Comparison of ENCODE assay signal across 9 cellular contexts in the genomic region with DNA sequence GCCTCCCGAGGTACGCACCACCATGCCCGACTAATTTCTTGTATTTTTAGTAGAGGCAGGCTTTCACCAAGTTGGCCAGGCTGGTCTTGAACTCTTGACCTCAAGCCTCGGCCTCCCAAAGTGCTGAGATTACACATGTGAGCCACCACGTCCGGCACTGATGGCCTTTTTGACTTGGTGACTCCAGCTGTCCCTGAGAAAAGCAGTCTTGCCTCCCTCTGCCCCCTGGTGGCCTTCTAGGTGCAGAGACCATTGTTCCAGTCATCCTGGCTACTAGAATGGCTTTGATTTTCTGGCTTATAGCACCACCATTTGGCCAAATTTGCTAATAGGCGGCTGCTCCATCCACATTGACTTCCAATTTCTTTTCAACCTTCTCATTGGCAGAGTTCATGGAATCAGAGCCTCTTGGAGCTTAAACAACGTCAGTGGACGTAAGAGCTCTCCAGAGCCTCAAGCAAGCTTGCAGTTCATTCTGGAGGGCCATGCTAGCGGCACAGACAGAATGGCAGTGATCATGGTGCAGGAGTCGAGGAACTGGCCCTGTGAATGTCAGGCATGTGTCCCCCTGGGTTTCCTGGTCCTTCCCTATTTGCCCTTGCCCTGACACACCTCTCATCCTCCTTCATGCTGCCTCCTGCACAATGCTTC. TPM values are rescaled to one million over a fixed set of nuclear protein-coding genes. Genes with fewer than 3 reads are reported as not detected.
A peak's percentile ranks its signal among the peaks of the same experiment; 100 is the strongest.
DNase-seq lines count a peak whose midpoint lies in the region; ATAC-seq and TF ChIP-seq lines count a peak whose summit lies in the region.
"Had no signal": no experiment of that assay in that cellular context is flagged by ENCODE, and none has a peak within 500 bp of the region (broad histone marks: within the 10 kb centered on the region; RNA-seq: fewer than 3 reads in every experiment).

No MANE protein-coding gene starts in this region.

- CTCF ChIA-PET in mammary epithelial cell (lab: Charles Lee; ENCODE audit: low non-redundant PET): interaction anchor here (0.7 to 1.4 kb wide), 4 partner anchors 32 to 97 kb away, joined by 3 to 25 read pairs (median 3); partner anchors contain the start of gene KRT18

- no peaks in the 10 kb centered on the region for H3K36me3 ChIP-seq in mammary epithelial cell (ENCODE audit: insufficient read depth, low read length)

- WGBS in mammary epithelial cell (ENCODE audit: low coverage, missing lambda C conversion rate): 25% methylated on average over 8 of the region's 11 CpGs

- peak; percentile 98 for TF ChIP-seq CTCF in GM12865 (IDR thresholded peaks at IDR 0.05; ENCODE audit: insufficient read depth, low read depth, low read length, missing control alignments)
- peak; percentile 96 for TF ChIP-seq CTCF in WI38 (IDR thresholded peaks at IDR 0.05; ENCODE audit: low read depth, low read length)
- TF ChIP-seq CTCF in mammary epithelial cell (conservative IDR thresholded peaks at IDR 0.05 in 1 of 2, IDR thresholded peaks at IDR 0.05 in 1 of 2; ENCODE audit: extremely low read depth in 1 of 2, insufficient read depth in 1 of 2, low read depth in 1 of 2, low read length in 2 of 2): peak; percentile 99

- no peaks in the 10 kb centered on the region for H4K20me1 ChIP-seq in mammary epithelial cell (ENCODE audit: insufficient read depth, low read length)

- H3K9ac ChIP-seq in mammary epithelial cell (ENCODE audit: insufficient read depth, low read length): no peak overlapping the region

- H3K4me3 ChIP-seq in GM12865 (ENCODE audit: low read depth, low read length) (no peak overlapping the region), WI38 (ENCODE audit: low read depth, low read length) (no peak overlapping the region), mammary epithelial cell (replicated peaks in 1 of 3; ENCODE audit: insufficient read depth in 1 of 3, low read depth in 2 of 3, low read length in 3 of 3) (no peak overlapping the region)
- H3K4me3 ChIP-seq: skin epidermis had no signal

- ATAC-seq in HG03159 (IDR thresholded peaks at IDR 0.05; ENCODE audit: unreplicated experiment): peak; percentile 84
- no peak for ATAC-seq in HG03520 (IDR thresholded peaks at IDR 0.05; ENCODE audit: unreplicated experiment)

- no peaks in the 10 kb centered on the region for H3K9me3 ChIP-seq in mammary epithelial cell (replicated peaks; ENCODE audit: insufficient read depth, low read length)

- no peak overlapping the region for H3K4me2 ChIP-seq in mammary epithelial cell (ENCODE audit: insufficient read depth, low read depth, low read length)

- in situ Hi-C loops in mammary epithelial cell (cut with MboI; ENCODE audit: low sequenced_read_pairs in 2 of 2): loop anchor here (5.0 to 25.0 kb wide), 6 partner anchors 94 to 836 kb away; partner anchors contain the start of genes KRT84 (in 1 of the 2) and KRT85 (in 1 of the 2)

- no TSS peak for BruUV-seq in mammary epithelial cell (replicated peaks; lab: Mats Ljungman, UMichigan)

- H3K79me2 ChIP-seq in mammary epithelial cell (ENCODE audit: insufficient read depth, low read length): no peaks in the 10 kb centered on the region

- H3K4me1 ChIP-seq in mammary epithelial cell (ENCODE audit: insufficient read depth, low read length): no peaks in the 10 kb centered on the region

- dilution Hi-C loops in mammary epithelial cell (cut with HindIII; ENCODE audit: low sequenced_read_pairs): loop anchor here (5.0 to 25.0 kb wide), 2 partner anchors 89 to 594 kb away; partner anchors contain the start of gene KRT84

- intact Hi-C loops in mammary epithelial cell (cut with micrococcal nuclease): loop anchor here (1.0 to 10.0 kb wide), 6 partner anchors 96 to 838 kb away; partner anchors contain the start of gene KRT5

- H3K27ac ChIP-seq in mammary epithelial cell (ENCODE audit: insufficient read depth, low read depth, low read length): no peak overlapping the region
- H3K27ac ChIP-seq: skin epidermis had no signal

- H2AFZ ChIP-seq in mammary epithelial cell (ENCODE audit: low read depth, low read length): no peak overlapping the region

- H3K27me3 ChIP-seq in mammary epithelial cell (ENCODE audit: insufficient read depth, low read length): no peaks in the 10 kb centered on the region

- DNase-seq in GM12865 (ENCODE audit: low read depth): peak; percentile 90
- peak; percentile 92 for DNase-seq in NCI-H345 (lab: John Stamatoyannopoulos, UW)
- DNase-seq in mammary epithelial cell: peak; percentile 80
- DNase-seq in iris pigment epithelial cell (ENCODE audit: low read depth): peak; percentile 85
- DNase-seq in stimulated activated CD4-positive, alpha-beta T cell treated with anti-CD3 and anti-CD28 coated beads, Interleukin-15, amount 100 ng/mL, for 48 hours (ENCODE audit: low read depth in 2 of 2): peak; percentile 64 to 73

RNA-seq across cellular contexts. Expression of gene EIF4B, which starts 25.4 kb away (rescaled TPM):
- total RNA-seq in mammary epithelial cell: 100 to 1,000 TPM; 350 to 850 TPM
- polyA plus RNA-seq in mammary epithelial cell: 312 TPM
- polyA minus RNA-seq in mammary epithelial cell: 610 TPM

RNA-seq across cellular contexts. Expression of gene KRT18, which starts 32.0 kb away (rescaled TPM):
- total RNA-seq in mammary epithelial cell: 100 to 1,000 TPM; 175 to 187 TPM
- 380 TPM for polyA plus RNA-seq in mammary epithelial cell
- polyA minus RNA-seq in mammary epithelial cell: 709 TPM
